Comparison of ENCODE assay signal across 8 cellular contexts in the genomic region with DNA sequence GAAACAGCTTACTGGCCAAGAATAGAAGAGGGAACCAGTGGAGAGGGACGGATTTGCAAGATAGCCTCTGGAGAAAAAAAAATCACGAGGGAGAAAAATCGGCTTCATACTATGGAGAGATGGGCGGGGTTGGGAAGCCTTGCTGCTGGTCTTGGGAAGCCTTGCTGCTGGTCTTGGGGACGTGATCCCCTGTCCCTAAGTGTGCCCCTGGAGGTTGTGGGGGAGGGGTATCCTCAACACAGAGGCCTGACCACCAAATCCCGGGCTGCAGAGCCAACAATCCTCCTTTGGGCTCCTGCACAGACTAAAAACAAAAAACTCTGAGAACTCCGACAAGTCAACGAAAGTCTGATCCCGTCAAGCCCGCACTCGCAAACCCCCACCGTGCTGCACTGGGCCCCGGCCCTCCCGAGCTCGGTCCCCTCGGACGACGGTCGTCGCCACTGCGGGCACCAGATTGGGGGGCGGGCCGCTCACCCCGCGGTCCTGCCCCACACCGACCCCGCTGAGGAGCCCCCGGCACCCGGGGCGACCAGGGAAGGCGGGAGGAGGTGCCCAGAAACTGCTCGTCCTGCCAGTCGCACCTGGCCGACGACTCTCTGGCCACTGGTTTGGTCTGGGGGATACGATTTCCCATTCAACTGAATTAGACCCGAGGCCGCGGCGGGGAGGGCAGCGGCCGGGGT. TPM values are rescaled to one million over a fixed set of nuclear protein-coding genes. Genes with fewer than 3 reads are reported as not detected.
DNase-seq lines count a peak whose midpoint lies in the region; ATAC-seq and TF ChIP-seq lines count a peak whose summit lies in the region.

No MANE protein-coding gene starts in this region.

- H3K27me3 Mint-ChIP-seq in activated naive CD4-positive, alpha-beta T cell treated with anti-CD3 and anti-CD28 coated beads, Interleukin-2, amount 10 ng/mL, durations not matched to agents 7 days and 5 days, result peaks cover 60% of the 10 kb centered on the region

- TF ChIP-seq CTCF in ascending aorta (IDR thresholded peaks at IDR 0.05), result no peak

- H3K27ac Mint-ChIP-seq in activated naive CD4-positive, alpha-beta T cell treated with anti-CD3 and anti-CD28 coated beads, Interleukin-2, amount 10 ng/mL, durations not matched to agents 7 days and 5 days, result no peak overlapping the region

- H3K9ac ChIP-seq in iPS-15b (ENCODE audit: low read depth, low read length), result peak overlapping the region; percentile 0

- peaks cover 11% of the 10 kb centered on the region for H3K4me1 Mint-ChIP-seq in activated naive CD4-positive, alpha-beta T cell treated with anti-CD3 and anti-CD28 coated beads, Interleukin-2, amount 10 ng/mL, durations not matched to agents 7 days and 5 days

- intact Hi-C loops in ascending aorta (cut with DNase I), result loop anchor here (1.0 kb wide), 1 partner anchor 260 kb away; a partner anchor contains a TSS
- intact Hi-C loops in sciatic nerve (cut with DNase I), result no loop called here

- H3K4me3 ChIP-seq in ascending aorta (peak overlapping the region; percentile 97 to 98), iPS-15b (ENCODE audit: low read depth, low read length) (peak overlapping the region; percentile 86)

- peak; percentile 24 for ATAC-seq in sciatic nerve

- H3K4me1 ChIP-seq in ascending aorta (peaks cover 4 to 8% of the 10 kb centered on the region in 2 donors), iPS-15b (ENCODE audit: control insufficient read depth, insufficient read depth, low read length) (peaks cover 25% of the 10 kb centered on the region)

- peak overlapping the region; percentile 61 for H3K4me3 Mint-ChIP-seq in activated naive CD4-positive, alpha-beta T cell treated with anti-CD3 and anti-CD28 coated beads, Interleukin-2, amount 10 ng/mL, durations not matched to agents 7 days and 5 days

- no peaks in the 10 kb centered on the region for H3K9me3 ChIP-seq in ascending aorta
- no peaks in the 10 kb centered on the region for H3K9me3 ChIP-seq in iPS-15b (ENCODE audit: control insufficient read depth, insufficient read depth, low read length)

- CTCF ChIA-PET in activated naive CD4-positive, alpha-beta T cell treated with anti-CD3 and anti-CD28 coated beads, Interleukin-2, amount 10 ng/mL, durations not matched to agents 7 days and 5 days (lab: Charles Lee), result interaction anchor here (0.6 to 3.1 kb wide), 6 partner anchors 10 to 414 kb away, joined by 3 to 10 read pairs (median 3); no protein-coding TSS in a partner anchor

- H3K36me3 ChIP-seq in ascending aorta, result peaks cover 0 to 3% of the 10 kb centered on the region in 2 donors
- no peaks in the 10 kb centered on the region for H3K36me3 ChIP-seq in iPS-15b (ENCODE audit: control insufficient read depth, insufficient read depth, low read length)

- no peak overlapping the region for H3K27ac ChIP-seq in ascending aorta

- no peaks in the 10 kb centered on the region for H3K27me3 ChIP-seq in ascending aorta
- peaks cover 33% of the 10 kb centered on the region for H3K27me3 ChIP-seq in iPS-15b (ENCODE audit: control insufficient read depth, insufficient read depth, low read length)

- no peaks in the 10 kb centered on the region for H3K9me3 Mint-ChIP-seq in activated naive CD4-positive, alpha-beta T cell treated with anti-CD3 and anti-CD28 coated beads, Interleukin-2, amount 10 ng/mL, durations not matched to agents 7 days and 5 days

- no peaks in the 10 kb centered on the region for H3K36me3 Mint-ChIP-seq in activated naive CD4-positive, alpha-beta T cell treated with anti-CD3 and anti-CD28 coated beads, Interleukin-2, amount 10 ng/mL, durations not matched to agents 7 days and 5 days

- peak; percentile 26 for DNase-seq in activated naive CD4-positive, alpha-beta T cell treated with anti-CD3 and anti-CD28 coated beads, Interleukin-2, amount 10 ng/mL, durations not matched to agents 7 days and 5 days
- DNase-seq in activated naive CD4-positive, alpha-beta T cell (lab: John Stamatoyannopoulos, UW), result no peak
- DNase-seq in HuH-7 (ENCODE audit: low spot score) (peak; percentile 17), ascending aorta (ENCODE audit: low spot score in 2 of 2) (peak in 1 of 2 donors; percentile 63), sciatic nerve (ENCODE audit: low spot score) (no peak), middle frontal gyrus (ENCODE audit: extremely low spot score, low spot score) (no peak), SIG-M5 (lab: John Stamatoyannopoulos, UW) (no peak)

RNA-seq across cellular contexts. Expression of a gene that starts 0.7 kb away (rescaled TPM):
- total RNA-seq in ascending aorta (not detected), sciatic nerve (1.2 TPM)

Comparison
In these comparisons a context has a peak if more than half of its experiments do, and no peak if none do; other contexts are left out.
1. DNase-seq: peak in activated naive CD4-positive, alpha-beta T cell treated with anti-CD3 and anti-CD28 coated beads, Interleukin-2, amount 10 ng/mL, durations not matched to agents 7 days and 5 days (single experiment) and HuH-7 (single experiment); none in activated naive CD4-positive, alpha-beta T cell (0 of 4), sciatic nerve (single experiment), middle frontal gyrus (single experiment) and SIG-M5 (single experiment).